ENCODE assay signal across 1 cellular context in the genomic region with DNA sequence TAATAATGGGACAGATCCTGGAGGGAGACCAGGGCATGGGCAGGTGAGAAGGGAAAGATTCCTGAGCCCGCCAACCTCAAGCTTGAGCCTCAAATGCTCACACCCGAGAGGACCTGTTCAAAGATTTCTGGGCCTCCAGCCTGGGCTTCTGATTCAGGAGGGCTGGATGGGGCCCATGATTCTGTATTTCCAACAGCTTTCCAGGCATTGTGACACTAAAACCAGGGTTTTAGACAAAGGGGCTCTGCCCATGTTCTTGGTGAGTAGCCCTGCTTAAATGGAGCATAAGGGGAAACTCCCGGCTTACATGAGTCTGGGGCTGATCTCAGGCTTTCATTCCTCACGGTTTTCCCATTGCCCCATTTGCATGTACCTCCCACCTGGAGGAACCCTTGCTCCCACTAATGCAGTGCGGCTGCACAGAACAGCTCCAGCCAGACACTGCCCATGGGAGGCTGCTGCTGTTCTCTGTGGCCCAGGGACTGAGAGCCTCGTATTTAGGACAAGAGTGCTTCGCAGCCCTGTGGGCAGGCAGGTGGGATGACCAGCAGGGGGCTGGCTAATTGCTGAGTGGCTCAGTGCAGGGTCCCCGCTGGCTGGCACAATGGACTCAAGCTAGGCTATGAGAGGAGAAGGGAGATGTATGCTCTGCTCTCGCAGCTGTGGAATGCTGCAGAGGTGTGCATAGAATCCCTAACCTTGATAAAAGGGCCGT.
A peak's percentile ranks its signal among the peaks of the same experiment; 100 is the strongest.
TF ChIP-seq lines count a peak whose summit lies in the region.

No MANE protein-coding gene starts in this region.

TF ChIP-seq in GM23338, 12 proteins besides CTCF, POLR2A, EP300 and RAD21 (continued from another document):
- TF ChIP-seq, protein P1, sequence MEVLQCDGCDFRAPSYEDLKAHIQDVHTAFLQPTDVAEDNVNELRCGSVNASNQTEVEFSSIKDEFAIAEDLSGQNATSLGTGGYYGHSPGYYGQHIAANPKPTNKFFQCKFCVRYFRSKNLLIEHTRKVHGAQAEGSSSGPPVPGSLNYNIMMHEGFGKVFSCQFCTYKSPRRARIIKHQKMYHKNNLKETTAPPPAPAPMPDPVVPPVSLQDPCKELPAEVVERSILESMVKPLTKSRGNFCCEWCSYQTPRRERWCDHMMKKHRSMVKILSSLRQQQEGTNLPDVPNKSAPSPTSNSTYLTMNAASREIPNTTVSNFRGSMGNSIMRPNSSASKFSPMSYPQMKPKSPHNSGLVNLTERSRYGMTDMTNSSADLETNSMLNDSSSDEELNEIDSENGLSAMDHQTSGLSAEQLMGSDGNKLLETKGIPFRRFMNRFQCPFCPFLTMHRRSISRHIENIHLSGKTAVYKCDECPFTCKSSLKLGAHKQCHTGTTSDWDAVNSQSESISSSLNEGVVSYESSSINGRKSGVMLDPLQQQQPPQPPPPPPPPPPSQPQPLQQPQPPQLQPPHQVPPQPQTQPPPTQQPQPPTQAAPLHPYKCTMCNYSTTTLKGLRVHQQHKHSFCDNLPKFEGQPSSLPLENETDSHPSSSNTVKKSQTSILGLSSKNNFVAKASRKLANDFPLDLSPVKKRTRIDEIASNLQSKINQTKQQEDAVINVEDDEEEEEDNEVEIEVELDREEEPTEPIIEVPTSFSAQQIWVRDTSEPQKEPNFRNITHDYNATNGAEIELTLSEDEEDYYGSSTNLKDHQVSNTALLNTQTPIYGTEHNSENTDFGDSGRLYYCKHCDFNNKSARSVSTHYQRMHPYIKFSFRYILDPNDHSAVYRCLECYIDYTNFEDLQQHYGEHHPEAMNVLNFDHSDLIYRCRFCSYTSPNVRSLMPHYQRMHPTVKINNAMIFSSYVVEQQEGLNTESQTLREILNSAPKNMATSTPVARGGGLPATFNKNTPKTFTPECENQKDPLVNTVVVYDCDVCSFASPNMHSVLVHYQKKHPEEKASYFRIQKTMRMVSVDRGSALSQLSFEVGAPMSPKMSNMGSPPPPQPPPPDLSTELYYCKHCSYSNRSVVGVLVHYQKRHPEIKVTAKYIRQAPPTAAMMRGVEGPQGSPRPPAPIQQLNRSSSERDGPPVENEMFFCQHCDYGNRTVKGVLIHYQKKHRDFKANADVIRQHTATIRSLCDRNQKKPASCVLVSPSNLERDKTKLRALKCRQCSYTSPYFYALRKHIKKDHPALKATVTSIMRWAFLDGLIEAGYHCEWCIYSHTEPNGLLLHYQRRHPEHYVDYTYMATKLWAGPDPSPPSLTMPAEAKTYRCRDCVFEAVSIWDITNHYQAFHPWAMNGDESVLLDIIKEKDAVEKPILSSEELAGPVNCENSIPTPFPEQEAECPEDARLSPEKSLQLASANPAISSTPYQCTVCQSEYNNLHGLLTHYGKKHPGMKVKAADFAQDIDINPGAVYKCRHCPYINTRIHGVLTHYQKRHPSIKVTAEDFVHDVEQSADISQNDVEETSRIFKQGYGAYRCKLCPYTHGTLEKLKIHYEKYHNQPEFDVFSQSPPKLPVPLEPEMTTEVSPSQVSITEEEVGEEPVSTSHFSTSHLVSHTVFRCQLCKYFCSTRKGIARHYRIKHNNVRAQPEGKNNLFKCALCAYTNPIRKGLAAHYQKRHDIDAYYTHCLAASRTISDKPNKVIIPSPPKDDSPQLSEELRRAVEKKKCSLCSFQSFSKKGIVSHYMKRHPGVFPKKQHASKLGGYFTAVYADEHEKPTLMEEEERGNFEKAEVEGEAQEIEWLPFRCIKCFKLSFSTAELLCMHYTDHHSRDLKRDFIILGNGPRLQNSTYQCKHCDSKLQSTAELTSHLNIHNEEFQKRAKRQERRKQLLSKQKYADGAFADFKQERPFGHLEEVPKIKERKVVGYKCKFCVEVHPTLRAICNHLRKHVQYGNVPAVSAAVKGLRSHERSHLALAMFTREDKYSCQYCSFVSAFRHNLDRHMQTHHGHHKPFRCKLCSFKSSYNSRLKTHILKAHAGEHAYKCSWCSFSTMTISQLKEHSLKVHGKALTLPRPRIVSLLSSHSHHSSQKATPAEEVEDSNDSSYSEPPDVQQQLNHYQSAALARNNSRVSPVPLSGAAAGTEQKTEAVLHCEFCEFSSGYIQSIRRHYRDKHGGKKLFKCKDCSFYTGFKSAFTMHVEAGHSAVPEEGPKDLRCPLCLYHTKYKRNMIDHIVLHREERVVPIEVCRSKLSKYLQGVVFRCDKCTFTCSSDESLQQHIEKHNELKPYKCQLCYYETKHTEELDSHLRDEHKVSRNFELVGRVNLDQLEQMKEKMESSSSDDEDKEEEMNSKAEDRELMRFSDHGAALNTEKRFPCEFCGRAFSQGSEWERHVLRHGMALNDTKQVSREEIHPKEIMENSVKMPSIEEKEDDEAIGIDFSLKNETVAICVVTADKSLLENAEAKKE (CRISPR knock-in tag; IDR thresholded peaks at IDR 0.05) = peak; percentile 61; the same call in 1 of the 2 replicates
